Comparison of ENCODE assay signal across 1 cellular context in the genomic region with DNA sequence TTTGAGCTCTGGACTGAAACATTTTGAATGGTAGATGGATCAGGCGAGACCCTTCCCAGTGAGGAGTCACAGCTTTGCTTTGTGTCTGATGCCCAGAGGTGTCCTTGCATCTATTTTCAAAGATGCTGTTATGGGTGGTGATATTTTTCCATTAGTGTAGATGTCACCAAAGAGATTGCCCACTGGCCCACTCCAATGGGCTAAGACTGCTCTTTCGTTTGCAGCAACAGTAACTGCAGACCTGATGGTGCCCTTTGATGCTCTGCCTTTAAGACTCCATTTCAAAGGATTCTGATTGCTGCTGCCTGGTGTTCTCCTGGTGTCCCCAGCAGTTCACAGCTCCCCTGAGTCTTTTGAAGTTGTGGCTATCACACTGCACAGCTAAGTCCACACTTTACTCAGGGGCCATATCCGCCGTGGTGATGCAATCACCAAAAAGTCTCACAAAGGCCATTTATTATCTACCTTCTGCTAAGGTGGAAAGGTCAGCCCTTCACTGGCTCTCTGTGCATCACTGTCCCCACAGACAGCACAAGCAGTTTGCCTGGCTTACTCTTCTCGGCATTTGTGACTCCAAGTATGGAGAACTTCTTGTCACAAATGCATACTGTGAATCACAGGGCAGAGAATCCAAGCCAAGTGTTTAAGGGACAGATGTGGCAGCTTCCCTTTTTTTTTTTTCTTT.
TF ChIP-seq lines count a peak whose summit lies in the region.

No MANE protein-coding gene starts in this region.

TF ChIP-seq in HEK293, 187 proteins besides CTCF, POLR2A, EP300 and RAD21 (continued from another document):
- TF ChIP-seq PRDM2 (tag by site-specific recombination; IDR thresholded peaks at IDR 0.05; ENCODE audit: borderline replicate concordance) (no peak), SCRT2 (tag by site-specific recombination; IDR thresholded peaks at IDR 0.05) (no peak), BCL11A (tag by site-specific recombination; IDR thresholded peaks at IDR 0.05; ENCODE audit: low read depth) (no peak), TRIM28 (IDR thresholded peaks at IDR 0.05; ENCODE audit: borderline replicate concordance, low read length) (peak; percentile 11; the same call in 1 of the 2 replicates), ZNF785 (tag by site-specific recombination; IDR thresholded peaks at IDR 0.05) (no peak), TCF7L2 (IDR thresholded peaks at IDR 0.05; ENCODE audit: borderline replicate concordance, low read depth, low read length) (0 out of 2 replicates have a peak, but pooled peaks have one; percentile 23)
